ENCODE assay signal across 1 cellular context in the genomic region with DNA sequence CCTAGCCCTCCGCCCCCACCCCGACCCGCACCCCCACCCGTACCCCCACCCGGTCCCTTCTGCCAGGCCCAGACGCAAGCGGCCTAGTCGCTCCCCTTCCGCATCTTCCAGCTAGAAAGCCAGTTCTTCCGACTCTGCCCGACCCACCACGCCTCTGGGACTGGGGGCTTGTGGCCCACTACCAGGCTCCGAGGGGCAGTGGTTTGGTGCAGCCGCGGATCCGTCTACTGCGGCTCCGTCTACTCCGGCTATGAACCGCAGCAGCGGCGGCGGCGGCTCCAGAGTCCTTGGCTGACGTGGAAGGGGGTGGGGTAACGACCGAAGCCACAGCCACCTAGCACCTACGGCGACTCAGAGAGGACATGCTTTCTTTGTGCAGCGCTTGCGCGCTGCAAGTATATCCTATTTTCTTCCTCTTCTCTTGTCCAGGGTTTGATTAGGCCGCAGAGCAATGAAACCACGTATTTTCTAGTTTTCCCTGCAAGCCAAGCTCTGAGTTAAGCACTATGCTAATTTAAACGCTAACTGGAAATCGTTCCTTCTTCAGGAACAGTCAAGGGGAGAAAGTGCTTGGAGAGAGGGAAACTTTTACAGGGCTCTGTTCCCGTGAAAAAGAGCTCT.
TF ChIP-seq lines count a peak whose summit lies in the region.

A gene with protein sequence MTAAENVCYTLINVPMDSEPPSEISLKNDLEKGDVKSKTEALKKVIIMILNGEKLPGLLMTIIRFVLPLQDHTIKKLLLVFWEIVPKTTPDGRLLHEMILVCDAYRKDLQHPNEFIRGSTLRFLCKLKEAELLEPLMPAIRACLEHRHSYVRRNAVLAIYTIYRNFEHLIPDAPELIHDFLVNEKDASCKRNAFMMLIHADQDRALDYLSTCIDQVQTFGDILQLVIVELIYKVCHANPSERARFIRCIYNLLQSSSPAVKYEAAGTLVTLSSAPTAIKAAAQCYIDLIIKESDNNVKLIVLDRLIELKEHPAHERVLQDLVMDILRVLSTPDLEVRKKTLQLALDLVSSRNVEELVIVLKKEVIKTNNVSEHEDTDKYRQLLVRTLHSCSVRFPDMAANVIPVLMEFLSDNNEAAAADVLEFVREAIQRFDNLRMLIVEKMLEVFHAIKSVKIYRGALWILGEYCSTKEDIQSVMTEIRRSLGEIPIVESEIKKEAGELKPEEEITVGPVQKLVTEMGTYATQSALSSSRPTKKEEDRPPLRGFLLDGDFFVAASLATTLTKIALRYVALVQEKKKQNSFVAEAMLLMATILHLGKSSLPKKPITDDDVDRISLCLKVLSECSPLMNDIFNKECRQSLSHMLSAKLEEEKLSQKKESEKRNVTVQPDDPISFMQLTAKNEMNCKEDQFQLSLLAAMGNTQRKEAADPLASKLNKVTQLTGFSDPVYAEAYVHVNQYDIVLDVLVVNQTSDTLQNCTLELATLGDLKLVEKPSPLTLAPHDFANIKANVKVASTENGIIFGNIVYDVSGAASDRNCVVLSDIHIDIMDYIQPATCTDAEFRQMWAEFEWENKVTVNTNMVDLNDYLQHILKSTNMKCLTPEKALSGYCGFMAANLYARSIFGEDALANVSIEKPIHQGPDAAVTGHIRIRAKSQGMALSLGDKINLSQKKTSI (minus strand): TSS at position 252 of the 621 bp plus-strand sequence. CDS start 883 bp downstream, outside the sequence.

TF ChIP-seq in HEK293, 187 proteins besides CTCF, POLR2A, EP300 and RAD21 (continued from another document and continues in another):
- TF ChIP-seq TRIM28 (IDR thresholded peaks at IDR 0.05; ENCODE audit: borderline replicate concordance, low read length): no peak
- no peak for TF ChIP-seq ZBTB1 (tag by site-specific recombination; IDR thresholded peaks at IDR 0.05)
- no peak for TF ChIP-seq ZNF248 (tag by site-specific recombination; IDR thresholded peaks at IDR 0.05)
- no peak for TF ChIP-seq HIC1 (tag by site-specific recombination; IDR thresholded peaks at IDR 0.05)
- TF ChIP-seq ZFP3 (tag by site-specific recombination; IDR thresholded peaks at IDR 0.05; ENCODE audit: low read depth): no peak
- TF ChIP-seq ZNF600 (tag by site-specific recombination; IDR thresholded peaks at IDR 0.05): no peak
- TF ChIP-seq HOXA7 (CRISPR knock-in tag; IDR thresholded peaks at IDR 0.05; ENCODE audit: borderline replicate concordance): no peak
- no peak for TF ChIP-seq ZNF19 (tag by site-specific recombination; IDR thresholded peaks at IDR 0.05; ENCODE audit: low read depth)
- TF ChIP-seq, protein P1, sequence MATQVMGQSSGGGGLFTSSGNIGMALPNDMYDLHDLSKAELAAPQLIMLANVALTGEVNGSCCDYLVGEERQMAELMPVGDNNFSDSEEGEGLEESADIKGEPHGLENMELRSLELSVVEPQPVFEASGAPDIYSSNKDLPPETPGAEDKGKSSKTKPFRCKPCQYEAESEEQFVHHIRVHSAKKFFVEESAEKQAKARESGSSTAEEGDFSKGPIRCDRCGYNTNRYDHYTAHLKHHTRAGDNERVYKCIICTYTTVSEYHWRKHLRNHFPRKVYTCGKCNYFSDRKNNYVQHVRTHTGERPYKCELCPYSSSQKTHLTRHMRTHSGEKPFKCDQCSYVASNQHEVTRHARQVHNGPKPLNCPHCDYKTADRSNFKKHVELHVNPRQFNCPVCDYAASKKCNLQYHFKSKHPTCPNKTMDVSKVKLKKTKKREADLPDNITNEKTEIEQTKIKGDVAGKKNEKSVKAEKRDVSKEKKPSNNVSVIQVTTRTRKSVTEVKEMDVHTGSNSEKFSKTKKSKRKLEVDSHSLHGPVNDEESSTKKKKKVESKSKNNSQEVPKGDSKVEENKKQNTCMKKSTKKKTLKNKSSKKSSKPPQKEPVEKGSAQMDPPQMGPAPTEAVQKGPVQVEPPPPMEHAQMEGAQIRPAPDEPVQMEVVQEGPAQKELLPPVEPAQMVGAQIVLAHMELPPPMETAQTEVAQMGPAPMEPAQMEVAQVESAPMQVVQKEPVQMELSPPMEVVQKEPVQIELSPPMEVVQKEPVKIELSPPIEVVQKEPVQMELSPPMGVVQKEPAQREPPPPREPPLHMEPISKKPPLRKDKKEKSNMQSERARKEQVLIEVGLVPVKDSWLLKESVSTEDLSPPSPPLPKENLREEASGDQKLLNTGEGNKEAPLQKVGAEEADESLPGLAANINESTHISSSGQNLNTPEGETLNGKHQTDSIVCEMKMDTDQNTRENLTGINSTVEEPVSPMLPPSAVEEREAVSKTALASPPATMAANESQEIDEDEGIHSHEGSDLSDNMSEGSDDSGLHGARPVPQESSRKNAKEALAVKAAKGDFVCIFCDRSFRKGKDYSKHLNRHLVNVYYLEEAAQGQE (tag by site-specific recombination; IDR thresholded peaks at IDR 0.05): no peak
- no peak for TF ChIP-seq ZNF211 (tag by site-specific recombination; IDR thresholded peaks at IDR 0.05; ENCODE audit: low read depth)
- TF ChIP-seq, protein P2, sequence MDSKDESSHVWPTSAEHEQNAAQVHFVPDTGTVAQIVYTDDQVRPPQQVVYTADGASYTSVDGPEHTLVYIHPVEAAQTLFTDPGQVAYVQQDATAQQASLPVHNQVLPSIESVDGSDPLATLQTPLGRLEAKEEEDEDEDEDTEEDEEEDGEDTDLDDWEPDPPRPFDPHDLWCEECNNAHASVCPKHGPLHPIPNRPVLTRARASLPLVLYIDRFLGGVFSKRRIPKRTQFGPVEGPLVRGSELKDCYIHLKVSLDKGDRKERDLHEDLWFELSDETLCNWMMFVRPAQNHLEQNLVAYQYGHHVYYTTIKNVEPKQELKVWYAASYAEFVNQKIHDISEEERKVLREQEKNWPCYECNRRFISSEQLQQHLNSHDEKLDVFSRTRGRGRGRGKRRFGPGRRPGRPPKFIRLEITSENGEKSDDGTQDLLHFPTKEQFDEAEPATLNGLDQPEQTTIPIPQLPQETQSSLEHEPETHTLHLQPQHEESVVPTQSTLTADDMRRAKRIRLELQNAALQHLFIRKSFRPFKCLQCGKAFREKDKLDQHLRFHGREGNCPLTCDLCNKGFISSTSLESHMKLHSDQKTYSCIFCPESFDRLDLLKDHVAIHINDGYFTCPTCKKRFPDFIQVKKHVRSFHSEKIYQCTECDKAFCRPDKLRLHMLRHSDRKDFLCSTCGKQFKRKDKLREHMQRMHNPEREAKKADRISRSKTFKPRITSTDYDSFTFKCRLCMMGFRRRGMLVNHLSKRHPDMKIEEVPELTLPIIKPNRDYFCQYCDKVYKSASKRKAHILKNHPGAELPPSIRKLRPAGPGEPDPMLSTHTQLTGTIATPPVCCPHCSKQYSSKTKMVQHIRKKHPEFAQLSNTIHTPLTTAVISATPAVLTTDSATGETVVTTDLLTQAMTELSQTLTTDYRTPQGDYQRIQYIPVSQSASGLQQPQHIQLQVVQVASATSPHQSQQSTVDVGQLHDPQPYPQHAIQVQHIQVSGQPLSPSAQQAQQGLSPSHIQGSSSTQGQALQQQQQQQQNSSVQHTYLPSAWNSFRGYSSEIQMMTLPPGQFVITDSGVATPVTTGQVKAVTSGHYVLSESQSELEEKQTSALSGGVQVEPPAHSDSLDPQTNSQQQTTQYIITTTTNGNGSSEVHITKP (tag by site-specific recombination; IDR thresholded peaks at IDR 0.05): no peak
- TF ChIP-seq ZBTB7A (tag by site-specific recombination; IDR thresholded peaks at IDR 0.05; ENCODE audit: low read depth): no peak
- TF ChIP-seq ZNF146 (tag by site-specific recombination; IDR thresholded peaks at IDR 0.05): no peak
- no peak for TF ChIP-seq ZEB2 (tag by site-specific recombination; IDR thresholded peaks at IDR 0.05)
- no peak for TF ChIP-seq YY2 (tag by site-specific recombination; IDR thresholded peaks at IDR 0.05)
- TF ChIP-seq ZNF426 (tag by site-specific recombination; IDR thresholded peaks at IDR 0.05): no peak
- no peak for TF ChIP-seq ZSCAN18 (tag by site-specific recombination; IDR thresholded peaks at IDR 0.05)
- no peak for TF ChIP-seq ZBTB48 (tag by site-specific recombination; IDR thresholded peaks at IDR 0.05)
- TF ChIP-seq GLIS2 (tag by site-specific recombination; IDR thresholded peaks at IDR 0.05): no peak
- peak; percentile 26; the same call in 1 of the 2 replicates for TF ChIP-seq ZXDB (tag by site-specific recombination; IDR thresholded peaks at IDR 0.05)
- no peak for TF ChIP-seq SCRT2 (tag by site-specific recombination; IDR thresholded peaks at IDR 0.05)
- no peak for TF ChIP-seq ZNF214 (tag by site-specific recombination; IDR thresholded peaks at IDR 0.05; ENCODE audit: borderline replicate concordance)
- no peak for TF ChIP-seq ZNF654 (tag by site-specific recombination; IDR thresholded peaks at IDR 0.05; ENCODE audit: low read depth)
- TF ChIP-seq ZSCAN4 (tag by site-specific recombination; IDR thresholded peaks at IDR 0.05): no peak
- TF ChIP-seq ZNF677 (tag by site-specific recombination; IDR thresholded peaks at IDR 0.05): no peak
- TF ChIP-seq ZNF398 (tag by site-specific recombination; IDR thresholded peaks at IDR 0.05): 0 out of 2 replicates have a peak, but pooled peaks have one; percentile 14
- no peak for TF ChIP-seq ZFP69B (tag by site-specific recombination; IDR thresholded peaks at IDR 0.05)
- no peak for TF ChIP-seq ZNF585B (tag by site-specific recombination; IDR thresholded peaks at IDR 0.05)
- TF ChIP-seq ZNF785 (tag by site-specific recombination; IDR thresholded peaks at IDR 0.05): no peak
- no peak for TF ChIP-seq ZNF174 (tag by site-specific recombination; IDR thresholded peaks at IDR 0.05)
